Comparison of ENCODE assay signal across 16 cellular contexts in the genomic region with DNA sequence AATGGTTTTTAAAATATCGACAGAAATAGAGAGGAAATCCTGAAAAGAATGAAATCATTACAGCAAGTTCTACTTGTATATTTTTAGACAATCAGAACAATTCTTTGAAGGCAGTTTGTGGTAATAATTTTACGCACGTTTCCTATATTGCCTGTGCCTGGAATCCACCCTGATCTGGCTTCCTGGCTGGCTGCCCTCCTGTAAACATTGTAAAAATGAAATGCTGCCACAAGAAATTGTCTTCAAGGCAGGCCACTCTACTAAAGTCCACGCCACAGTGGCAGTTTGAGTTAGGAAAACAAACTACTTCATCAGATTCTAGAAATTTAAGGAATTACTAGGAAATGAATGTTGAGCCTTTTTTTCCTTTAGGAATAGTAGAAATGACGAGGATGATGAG.
A peak's percentile ranks its signal among the peaks of the same experiment; 100 is the strongest.
DNase-seq lines count a peak whose midpoint lies in the region; ATAC-seq and TF ChIP-seq lines count a peak whose summit lies in the region.
"Had no signal": no experiment of that assay in that cellular context is flagged by ENCODE, and none has a peak within 500 bp of the region (broad histone marks: within the 10 kb centered on the region; RNA-seq: fewer than 3 reads in every experiment).

No MANE protein-coding gene starts in this region.

- H3K4me3 ChIP-seq in colonic mucosa (no peak overlapping the region), endodermal cell (ENCODE audit: low read length) (no peak overlapping the region)

- TF ChIP-seq CTCF in colonic mucosa (IDR thresholded peaks at IDR 0.05) (no peak), endodermal cell (conservative IDR thresholded peaks at IDR 0.05) (no peak)

- no peaks in the 10 kb centered on the region for H3K27me3 ChIP-seq in colonic mucosa
- H3K27me3 ChIP-seq in endodermal cell (ENCODE audit: control insufficient read depth, insufficient read depth, low read length, poor library complexity, severe bottlenecking), result no peaks in the 10 kb centered on the region

- H3K27ac ChIP-seq in colonic mucosa, result peak overlapping the region; percentile 56
- H3K27ac ChIP-seq in endodermal cell (ENCODE audit: low read depth, low read length), result no peak overlapping the region

- intact Hi-C loops in colonic mucosa (cut with DNase I), result no loop called here

- no peaks in the 10 kb centered on the region for H3K4me1 Mint-ChIP-seq in endodermal cell
- H3K4me1 Mint-ChIP-seq: CD14-positive monocyte, H9 had no signal

- H3K36me3 Mint-ChIP-seq in endodermal cell (ENCODE audit: low read depth), result no peaks in the 10 kb centered on the region
- H3K36me3 Mint-ChIP-seq: CD14-positive monocyte had no signal

- no peaks in the 10 kb centered on the region for H3K9me3 Mint-ChIP-seq in endodermal cell

- H3K27me3 Mint-ChIP-seq in endodermal cell (ENCODE audit: insufficient read depth), result no peaks in the 10 kb centered on the region

- H3K4me3 Mint-ChIP-seq in endodermal cell, result no peak overlapping the region
- H3K4me3 Mint-ChIP-seq: CD14-positive monocyte, H9 had no signal

- no peaks in the 10 kb centered on the region for H3K4me1 ChIP-seq in colonic mucosa
- H3K4me1 ChIP-seq in endodermal cell (ENCODE audit: control insufficient read depth, insufficient read depth, low read length), result no peaks in the 10 kb centered on the region

- H3K27ac Mint-ChIP-seq in endodermal cell, result no peak overlapping the region
- H3K27ac Mint-ChIP-seq: CD14-positive monocyte, H9 had no signal

- DNase-seq in EL, result peak; percentile 31
- peak; percentile 8 for DNase-seq in LoVo (ENCODE audit: low spot score)
- DNase-seq in colonic mucosa, result peak; percentile 90
- peak; percentile 30 to 75 for DNase-seq in lung microvascular endothelial cell (ENCODE audit: low read depth in 2 of 2)
- DNase-seq in endodermal cell, result no peak
- DNase-seq in NCI-H345 treated with DMSO at 0.1 percent for 48 hours (lab: John Stamatoyannopoulos, UW; ENCODE audit: unreplicated experiment), result no peak
- DNase-seq: DMS153, H9, NCI-H1092, NCI-H146, NCI-H526 treated with DMSO at 0.1 percent for 48 hours, OCI-M1, RPMI8226 had no signal

- H3K9ac ChIP-seq in colonic mucosa (ENCODE audit: low read depth in 2 of 2, low read length in 2 of 2) (no peak overlapping the region), endodermal cell (ENCODE audit: extremely low read depth, low read length, poor library complexity, severe bottlenecking) (no peak overlapping the region)

- H3K9me3 ChIP-seq in colonic mucosa (no peaks in the 10 kb centered on the region), endodermal cell (ENCODE audit: control insufficient read depth, low read length) (no peaks in the 10 kb centered on the region)

- 99% methylated on average over 4 of the region's 5 CpGs; no CpG with 5 or more reads in 1 of the 2 experiments for WGBS in endodermal cell (ENCODE audit: insufficient coverage in 1 of 2, insufficient read length in 1 of 2), 2 experiments

- H3K36me3 ChIP-seq in colonic mucosa (no peaks in the 10 kb centered on the region), endodermal cell (ENCODE audit: control insufficient read depth, insufficient read depth, low read length) (no peaks in the 10 kb centered on the region)

- ATAC-seq in GM19023 (IDR thresholded peaks at IDR 0.05; ENCODE audit: unreplicated experiment), result no peak
- no peak for ATAC-seq in GM21723 (IDR thresholded peaks at IDR 0.05; ENCODE audit: unreplicated experiment)

Comparison
In these comparisons a context has a peak if more than half of its experiments do, and no peak if none do; other contexts are left out.
1. DNase-seq: peak in EL (single experiment), LoVo (single experiment), colonic mucosa (single experiment) and lung microvascular endothelial cell (2 of 2); none in endodermal cell (single experiment) and NCI-H345 treated with DMSO at 0.1 percent for 48 hours (single experiment).